ENCODE assay signal across 23 cellular contexts in the genomic region with DNA sequence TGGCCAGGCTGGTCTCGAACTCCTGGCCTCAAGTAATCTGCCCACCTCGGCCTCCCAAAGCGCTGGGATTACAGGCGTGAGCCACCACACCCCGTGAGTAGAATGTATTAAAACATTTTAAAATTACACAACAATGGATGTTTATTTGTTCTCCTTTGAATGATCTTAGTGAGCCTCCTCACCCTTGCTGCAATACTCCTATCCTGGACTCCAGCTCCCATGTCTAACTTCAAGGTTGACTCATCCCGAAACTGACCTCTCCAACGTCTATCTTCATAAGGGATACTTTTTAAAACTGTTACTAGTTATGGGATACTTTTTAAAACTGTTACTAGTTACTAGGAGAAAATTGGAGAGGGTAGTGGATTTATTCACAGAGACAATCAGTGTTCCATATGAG. TPM values are rescaled to one million over a fixed set of nuclear protein-coding genes. Genes with fewer than 3 reads are reported as not detected.
"Had no signal": no experiment of that assay in that cellular context is flagged by ENCODE, and none has a peak within 500 bp of the region (broad histone marks: within the 10 kb centered on the region; RNA-seq: fewer than 3 reads in every experiment).

No MANE protein-coding gene starts in this region.

- H3K27ac ChIP-seq: SK-N-MC had no signal

- ATAC-seq: activated T-cell treated with anti-CD3 and anti-CD28 coated beads, Interleukin-2, amount 50 U/mL, for 72 hours; Right ventricle myocardium inferior; T-cell had no signal

- DNase-seq: activated B cell treated with CpG ODN at 0.5 μM for 24 hours; activated CD4-positive, alpha-beta memory T cell treated with anti-CD3 and anti-CD28 coated beads for 36 hours; activated CD4-positive, alpha-beta T cell treated with anti-CD3 and anti-CD28 coated beads for 1 hour; activated CD4-positive, alpha-beta T cell treated with anti-CD3 and anti-CD28 coated beads, Interleukin-2, amount 10 ng/mL, durations not matched to agents 7 days and 5 days; activated CD8-positive, alpha-beta memory T cell treated with anti-CD3 and anti-CD28 coated beads for 24 hours; activated gamma-delta T cell treated with Interleukin-2 at 50 U/mL for 16 hours; activated naive CD4-positive, alpha-beta T cell treated with anti-CD3 and anti-CD28 coated beads, Interleukin-2, amount 10 ng/mL, durations not matched to agents 7 days and 5 days; activated naive CD8-positive, alpha-beta T cell treated with anti-CD3 and anti-CD28 coated beads for 36 hours; activated T-cell treated with anti-CD3 and anti-CD28 coated beads, Interleukin-2, amount 50 U/mL, for 72 hours; central memory CD4-positive, alpha-beta T cell; Karpas-422; NCI-H1105 treated with DMSO at 0.1 percent for 48 hours; NCI-H146; NCI-H187 treated with DMSO at 0.1 percent for 48 hours; NCI-H2081 treated with DMSO at 0.1 percent for 48 hours; NCI-H446; NCI-H524; T-cell; T-helper 2 cell; T1000 had no signal

- H3K4me3 ChIP-seq: SK-N-MC had no signal

RNA-seq across cellular contexts. Expression of gene RHCG, which starts 17.8 kb away (rescaled TPM):
- total RNA-seq: activated B cell treated with CpG ODN at 0.5 μM for 24 hours; activated CD4-positive, alpha-beta memory T cell treated with anti-CD3 and anti-CD28 coated beads for 36 hours; activated CD4-positive, alpha-beta T cell treated with anti-CD3 and anti-CD28 coated beads, Interleukin-2, amount 10 ng/mL, durations not matched to agents 7 days and 5 days; activated naive CD8-positive, alpha-beta T cell treated with anti-CD3 and anti-CD28 coated beads for 36 hours; activated T-cell treated with anti-CD3 and anti-CD28 coated beads, Interleukin-2, amount 50 U/mL, for 72 hours; activated T-helper 2 cell treated with anti-CD3 and anti-CD28 coated beads, Interferon-gamma antibody, Interleukin-2, Interleukin-4, amounts not matched to agents 10 μg/mL and 5 μg/mL and 100 μg/mL, durations not matched to agents 14 hours and 24 hours and 36 hours; Right ventricle myocardium inferior; T-cell had no signal
